In the genomic region with DNA sequence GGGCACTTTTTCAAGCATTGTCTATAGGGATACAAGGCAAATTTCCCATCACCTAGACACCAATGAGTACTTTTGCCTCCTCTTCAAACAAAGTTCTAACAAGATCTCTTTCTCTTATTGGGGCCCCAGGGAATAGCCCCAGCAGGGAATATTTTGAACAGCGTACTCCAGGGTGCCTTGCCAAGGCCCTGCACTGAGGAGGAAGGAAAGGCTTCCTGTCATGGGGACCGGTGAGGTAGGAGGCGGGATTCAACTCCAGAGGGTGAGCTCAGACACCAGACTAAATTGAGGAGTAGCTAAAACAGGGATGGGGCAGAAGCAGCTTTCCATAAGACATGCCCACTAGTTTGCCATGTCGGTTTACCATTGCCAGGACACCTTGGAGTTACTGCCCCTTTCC, we compare ENCODE assay signal across 32 cellular contexts. TPM values are rescaled to one million over a fixed set of nuclear protein-coding genes. Genes with fewer than 3 reads are reported as not detected.
"Had no signal": no experiment of that assay in that cellular context is flagged by ENCODE, and none has a peak within 500 bp of the region (broad histone marks: within the 10 kb centered on the region; RNA-seq: fewer than 3 reads in every experiment).

No MANE protein-coding gene starts in this region.

- H3K36me3 Mint-ChIP-seq: stimulated activated effector memory CD8-positive, alpha-beta T cell treated with anti-CD3 and anti-CD28 coated beads, Interleukin-12 subunit alpha, Interleukin-12 subunit beta, amount 100 ng/mL, for 72 hours; stimulated activated memory B cell treated with anti-CD40 and anti-IgM and Interleukin-4, amounts not matched to agents 10 μg/mL and 1 μg/mL and 100 μg/mL, for 72 hours; type B pancreatic cell had no signal

- DNase-seq: stimulated activated CD4-positive, alpha-beta T cell treated with anti-CD3 and anti-CD28 coated beads, Interleukin-2, amount 100 ng/mL, for 48 hours; stimulated activated CD4-positive, alpha-beta T cell treated with anti-CD3 and anti-CD28 coated beads, Interleukin-4, amount 100 ng/mL, for 1 hour; stimulated activated CD4-positive, alpha-beta T cell treated with anti-CD3 and anti-CD28 coated beads, Interleukin-4, amount 100 ng/mL, for 24 hours; stimulated activated CD4-positive, alpha-beta T cell treated with anti-CD3 and anti-CD28 coated beads, Interleukin-4, amount 100 ng/mL, for 4 hours; stimulated activated CD8-positive, alpha-beta memory T cell treated with anti-CD3 and anti-CD28 coated beads, Interleukin-4, amount 100 ng/mL, for 48 hours; stimulated activated naive B cell treated with anti-CD40 and anti-IgM and Interleukin-4, amounts not matched to agents 10 μg/mL and 1 μg/mL and 100 μg/mL, for 72 hours; stimulated activated naive CD4-positive, alpha-beta T cell; stimulated activated naive CD4-positive, alpha-beta T cell treated with Interleukin-2 at 50 U/mL for 16 hours; stimulated activated naive CD8-positive, alpha-beta T cell treated with anti-CD3 and anti-CD28 coated beads, Interleukin-15, amount 100 ng/mL, for 72 hours; stimulated activated naive CD8-positive, alpha-beta T cell treated with anti-CD3 and anti-CD28 coated beads, Interleukin-15, Interleukin-2, amounts not matched to agents 100 U/mL and 50 U/mL, for 24 hours; stomach; substantia nigra; testis; thyroid gland; tibial artery; transverse colon; upper lobe of left lung; upper lobe of right lung; uterus had no signal

- ATAC-seq: stimulated activated effector memory CD8-positive, alpha-beta T cell treated with anti-CD3 and anti-CD28 coated beads, Interleukin-12 subunit alpha, Interleukin-12 subunit beta, amount 100 ng/mL, for 72 hours; stimulated activated memory B cell treated with anti-CD40 and anti-IgM and Interleukin-4, amounts not matched to agents 10 μg/mL and 1 μg/mL and 100 μg/mL, for 72 hours; stimulated activated naive B cell treated with anti-CD40 and anti-IgM and Interleukin-4, amounts not matched to agents 10 μg/mL and 1 μg/mL and 100 μg/mL, for 72 hours; stimulated activated naive CD8-positive, alpha-beta T cell treated with anti-CD3 and anti-CD28 coated beads, Interleukin-15, amount 100 ng/mL, for 72 hours; stimulated activated naive CD8-positive, alpha-beta T cell treated with anti-CD3 and anti-CD28 coated beads, Interleukin-15, Interleukin-2, amounts not matched to agents 100 U/mL and 50 U/mL, for 24 hours; upper lobe of right lung had no signal

- H3K27ac Mint-ChIP-seq: stimulated activated effector memory CD8-positive, alpha-beta T cell treated with anti-CD3 and anti-CD28 coated beads, Interleukin-12 subunit alpha, Interleukin-12 subunit beta, amount 100 ng/mL, for 72 hours; stimulated activated memory B cell treated with anti-CD40 and anti-IgM and Interleukin-4, amounts not matched to agents 10 μg/mL and 1 μg/mL and 100 μg/mL, for 72 hours; stimulated activated naive B cell treated with anti-CD40 and anti-IgM and Interleukin-4, amounts not matched to agents 10 μg/mL and 1 μg/mL and 100 μg/mL, for 72 hours; stimulated activated naive CD8-positive, alpha-beta T cell treated with anti-CD3 and anti-CD28 coated beads, Interleukin-15, amount 100 ng/mL, for 72 hours; stimulated activated naive CD8-positive, alpha-beta T cell treated with anti-CD3 and anti-CD28 coated beads, Interleukin-15, Interleukin-2, amounts not matched to agents 100 ng/mL and 50 ng/mL, for 24 hours; type B pancreatic cell had no signal

- H3K9me3 ChIP-seq: suprapubic skin, testis, thoracic aorta, thyroid gland, tibial artery, upper lobe of right lung, uterus, vagina had no signal

- H3K4me3 Mint-ChIP-seq: stimulated activated effector memory CD8-positive, alpha-beta T cell treated with anti-CD3 and anti-CD28 coated beads, Interleukin-12 subunit alpha, Interleukin-12 subunit beta, amount 100 ng/mL, for 72 hours; stimulated activated memory B cell treated with anti-CD40 and anti-IgM and Interleukin-4, amounts not matched to agents 10 μg/mL and 1 μg/mL and 100 μg/mL, for 72 hours; stimulated activated naive B cell treated with anti-CD40 and anti-IgM and Interleukin-4, amounts not matched to agents 10 μg/mL and 1 μg/mL and 100 μg/mL, for 72 hours; stimulated activated naive CD8-positive, alpha-beta T cell treated with anti-CD3 and anti-CD28 coated beads, Interleukin-15, amount 100 ng/mL, for 72 hours; stimulated activated naive CD8-positive, alpha-beta T cell treated with anti-CD3 and anti-CD28 coated beads, Interleukin-15, Interleukin-2, amounts not matched to agents 100 ng/mL and 50 ng/mL, for 24 hours; type B pancreatic cell had no signal

- H3K4me3 ChIP-seq: stomach, suprapubic skin, testis, thoracic aorta, thyroid gland, tibial artery, tibial nerve, transverse colon, upper lobe of left lung, upper lobe of right lung, uterus, vagina had no signal

- H3K27me3 Mint-ChIP-seq: type B pancreatic cell had no signal

- H3K9me3 Mint-ChIP-seq: type B pancreatic cell had no signal

- H3K27me3 ChIP-seq: stomach, suprapubic skin, testis, thyroid gland, tibial artery, tibial nerve, transverse colon, upper lobe of left lung, upper lobe of right lung, uterus, vagina had no signal

- H3K4me1 ChIP-seq: stomach, suprapubic skin, testis, thyroid gland, tibial artery, tibial nerve, transverse colon, upper lobe of left lung, upper lobe of right lung, uterus, vagina had no signal

- H3K4me1 Mint-ChIP-seq: stimulated activated memory B cell treated with anti-CD40 and anti-IgM and Interleukin-4, amounts not matched to agents 10 μg/mL and 1 μg/mL and 100 μg/mL, for 72 hours; stimulated activated naive B cell treated with anti-CD40 and anti-IgM and Interleukin-4, amounts not matched to agents 10 μg/mL and 1 μg/mL and 100 μg/mL, for 72 hours; stimulated activated naive CD8-positive, alpha-beta T cell treated with anti-CD3 and anti-CD28 coated beads, Interleukin-15, amount 100 ng/mL, for 72 hours had no signal

- H3K36me3 ChIP-seq: stomach, suprapubic skin, thoracic aorta, thyroid gland, tibial artery, tibial nerve, transverse colon, upper lobe of left lung, upper lobe of right lung, uterus, vagina had no signal

- H3K27ac ChIP-seq: stomach, suprapubic skin, testis, thoracic aorta, thyroid gland, tibial artery, tibial nerve, transverse colon, upper lobe of left lung, upper lobe of right lung, uterus, vagina had no signal

RNA-seq across cellular contexts. Expression of a gene that starts 28.0 kb away (rescaled TPM):
- total RNA-seq: stomach, subcutaneous adipose tissue, suprapubic skin, temporal lobe, testis, thoracic aorta, thyroid gland, tibial nerve, transverse colon, upper lobe of left lung, upper lobe of right lung, ureter, urinary bladder, uterus, vagina had no signal
- polyA plus RNA-seq: thymus, urinary bladder had no signal

RNA-seq across cellular contexts. Expression of a gene that starts 48.9 kb away (rescaled TPM):
- total RNA-seq: thoracic aorta, thyroid gland, tibial nerve, upper lobe of right lung, vagina had no signal
- polyA plus RNA-seq: stomach, urinary bladder had no signal
